16 cellular contexts compared by ENCODE assay signal in genomic region chrX:10186355-10186754, GRCh38. TPM values are rescaled to one million over a fixed set of nuclear protein-coding genes. Genes with fewer than 3 reads are reported as not detected.
"Had no signal": no experiment of that assay in that cellular context is flagged by ENCODE, and none has a peak within 500 bp of the region (broad histone marks: within the 10 kb centered on the region; RNA-seq: fewer than 3 reads in every experiment).

No MANE protein-coding gene starts in this region.

- ATAC-seq: left colon, mucosa of descending colon had no signal

- H3K27ac Mint-ChIP-seq: natural killer cell treated with Interleukin-12 subunit alpha and Interleukin-12 subunit beta and Interleukin-15 and Interleukin-18, amount 100 ng/mL, for 72 hours had no signal

- H3K27me3 ChIP-seq: sigmoid colon, transverse colon had no signal

- DNase-seq: effector CD8-positive, alpha-beta T cell; foreskin melanocyte; hippocampal formation; left colon; mammary epithelial cell; mucosa of descending colon; sigmoid colon; stimulated activated CD4-positive, alpha-beta T cell treated with anti-CD3 and anti-CD28 coated beads, Interleukin-2, amount 100 ng/mL, for 24 hours; stimulated activated CD4-positive, alpha-beta T cell treated with anti-CD3 and anti-CD28 coated beads, Interleukin-4, amount 100 ng/mL, for 4 hours; stimulated activated naive CD4-positive, alpha-beta T cell; stomach; transverse colon had no signal

- H3K27ac ChIP-seq: coronary artery, sigmoid colon, skin epidermis, stomach, thoracic aorta, transverse colon had no signal

- H3K9me3 Mint-ChIP-seq: natural killer cell treated with Interleukin-12 subunit alpha and Interleukin-12 subunit beta and Interleukin-15 and Interleukin-18, amount 100 ng/mL, for 72 hours had no signal

- H3K4me1 ChIP-seq: transverse colon had no signal

- H3K4me3 ChIP-seq: coronary artery, mucosa of descending colon, sigmoid colon, skin epidermis, stomach, thoracic aorta, transverse colon had no signal

- H3K36me3 ChIP-seq: sigmoid colon, stomach, thoracic aorta, transverse colon had no signal

- H3K9me3 ChIP-seq: mucosa of descending colon, sigmoid colon, stomach, thoracic aorta, transverse colon had no signal

- H3K4me3 Mint-ChIP-seq: natural killer cell treated with Interleukin-12 subunit alpha and Interleukin-12 subunit beta and Interleukin-15 and Interleukin-18, amount 100 ng/mL, for 72 hours had no signal

- H3K36me3 Mint-ChIP-seq: natural killer cell treated with Interleukin-12 subunit alpha and Interleukin-12 subunit beta and Interleukin-15 and Interleukin-18, amount 100 ng/mL, for 72 hours had no signal

RNA-seq across cellular contexts. Expression of gene CLCN4, which starts 29.6 kb away (rescaled TPM):
- total RNA-seq: natural killer cell treated with Interleukin-12 subunit alpha and Interleukin-12 subunit beta and Interleukin-15 and Interleukin-18, amount 100 ng/mL, for 72 hours had no signal
